ENCODE assay signal across 11 cellular contexts in genomic region chr6:98880486-98880885, GRCh38. TPM values are rescaled to one million over a fixed set of nuclear protein-coding genes. Genes with fewer than 3 reads are reported as not detected.
DNase-seq lines count a peak whose midpoint lies in the region; ATAC-seq and TF ChIP-seq lines count a peak whose summit lies in the region.
"Had no signal": no experiment of that assay in that cellular context is flagged by ENCODE, and none has a peak within 500 bp of the region (broad histone marks: within the 10 kb centered on the region; RNA-seq: fewer than 3 reads in every experiment).

No MANE protein-coding gene starts in this region.

- H3K4me3 ChIP-seq in GM06990 (replicated peaks; ENCODE audit: low read depth, low read length) (no peak overlapping the region), heart left ventricle (no peak overlapping the region), HAP-1 (no peak overlapping the region)
- H3K4me3 ChIP-seq in Jurkat, Clone E6-1 (ENCODE audit: low read length), result no peak overlapping the region

- no peaks in the 10 kb centered on the region for H3K36me3 ChIP-seq in GM06990 (ENCODE audit: control insufficient read depth, insufficient read depth, low read length)
- H3K36me3 ChIP-seq in heart left ventricle, result peaks cover 0 to 38% (median 16%) of the 10 kb centered on the region in 9 donors
- no peaks in the 10 kb centered on the region for H3K36me3 ChIP-seq in HAP-1 (replicated peaks)

- no peak overlapping the region for H3K27ac ChIP-seq in heart left ventricle
- H3K27ac ChIP-seq: C4-2B had no signal

- DNase-seq in GM06990 (ENCODE audit: extremely low read depth, insufficient read length) (peak; percentile 9), GM19238 (ENCODE audit: insufficient read length, low spot score) (peak; percentile 2), heart left ventricle (no peak), HAP-1 (ENCODE audit: low spot score in 2 of 2) (no peak), A172 (ENCODE audit: low spot score) (no peak)
- peak; percentile 17 for DNase-seq in Jurkat, Clone E6-1 (ENCODE audit: low read depth, low spot score)
- DNase-seq in central memory CD4-positive, alpha-beta T cell, result no peak
- DNase-seq: hippocampal formation, NCI-H2171 treated with DMSO at 0.1 percent for 48 hours had no signal

- ATAC-seq in HG02852 (IDR thresholded peaks at IDR 0.05; ENCODE audit: unreplicated experiment), result peak; percentile 96
- no peak for ATAC-seq in heart left ventricle

- intact Hi-C loops in heart left ventricle (cut with DNase I), result no loop called here

- peaks cover 0 to 6% (median 0%) of the 10 kb centered on the region in 12 donors for H3K4me1 ChIP-seq in heart left ventricle
- peaks cover 6% of the 10 kb centered on the region; the same call in 1 of the 2 replicates for H3K4me1 ChIP-seq in HAP-1

- no peak for TF ChIP-seq POLR2A in heart left ventricle (IDR thresholded peaks at IDR 0.05)

- H3K27me3 ChIP-seq in GM06990 (replicated peaks; ENCODE audit: control insufficient read depth, insufficient read depth, low read length) (no peaks in the 10 kb centered on the region), heart left ventricle (no peaks in the 10 kb centered on the region), HAP-1 (ENCODE audit: low read depth) (no peaks in the 10 kb centered on the region)

- in situ Hi-C loops in HAP-1 (cut with MboI; ENCODE audit: low sequenced_read_pairs), result loop anchor here (25.0 kb wide), 1 partner anchor 232 kb away; no protein-coding TSS in a partner anchor

- H3K9me3 ChIP-seq in heart left ventricle (no peaks in the 10 kb centered on the region), HAP-1 (no peaks in the 10 kb centered on the region)

- no peak for TF ChIP-seq CTCF in GM06990 (IDR thresholded peaks at IDR 0.05; ENCODE audit: insufficient read depth, low read length, poor library complexity, severe bottlenecking)
- TF ChIP-seq CTCF in heart left ventricle (IDR thresholded peaks at IDR 0.05), result no peak

RNA-seq across cellular contexts. Expression of gene POU3F2, which starts 46.1 kb away (rescaled TPM):
- polyA plus RNA-seq in Jurkat, Clone E6-1 (2012; ENCODE audit: insufficient read depth, insufficient read length), result 13.2 TPM
- total RNA-seq in heart left ventricle, result not detected
- polyA plus RNA-seq in heart left ventricle, result under 1 TPM in 1 of 2 donors, not detected in 1; 0.01 TPM
- total RNA-seq in A172 (2014; rRNA removed; shearing (Covaris generic)), result 0.91 and 0.93 TPM in 2 replicates

Comparison
In these comparisons a context has a peak if more than half of its experiments do, and no peak if none do; other contexts are left out.
1. DNase-seq: peak in GM06990 (single experiment), GM19238 (single experiment) and Jurkat, Clone E6-1 (single experiment); none in central memory CD4-positive, alpha-beta T cell (single experiment), heart left ventricle (0 of 5), HAP-1 (0 of 2) and A172 (single experiment).